In the genomic region with DNA sequence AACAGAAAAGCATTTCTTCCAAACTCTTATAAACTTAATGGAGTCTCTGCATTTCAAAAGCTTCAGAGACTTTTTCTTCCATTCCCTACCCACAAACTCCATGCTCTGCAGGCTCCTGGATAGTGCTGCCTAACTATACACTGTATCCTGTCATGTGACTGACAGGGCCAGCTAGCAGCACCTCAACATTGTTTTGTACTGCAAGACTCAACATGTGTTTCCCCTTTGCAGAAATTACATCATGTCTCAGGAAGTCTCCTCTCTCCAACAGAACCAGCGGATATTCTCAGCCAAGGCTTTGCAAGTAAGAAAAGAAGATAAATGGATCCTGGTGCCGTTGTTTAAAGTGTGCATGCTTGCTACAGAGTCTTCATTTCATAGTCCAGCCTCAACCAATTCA, we compare ENCODE assay signal across 14 cellular contexts.
DNase-seq lines count a peak whose midpoint lies in the region; ATAC-seq and TF ChIP-seq lines count a peak whose summit lies in the region.
"Had no signal": no experiment of that assay in that cellular context is flagged by ENCODE, and none has a peak within 500 bp of the region (broad histone marks: within the 10 kb centered on the region; RNA-seq: fewer than 3 reads in every experiment).

No MANE protein-coding gene starts in this region.

- TF ChIP-seq CTCF in AG10803 (conservative IDR thresholded peaks at IDR 0.05; ENCODE audit: low read length): no peak

- POLR2A ChIA-PET in T-cell (lab: Charles Lee): no interaction called here

- no peaks in the 10 kb centered on the region for H3K36me3 Mint-ChIP-seq in T-cell
- H3K36me3 Mint-ChIP-seq: activated naive CD4-positive, alpha-beta T cell treated with anti-CD3 and anti-CD28 coated beads, Interleukin-2, amount 50 U/mL, for 24 hours had no signal

- no peaks in the 10 kb centered on the region for H3K4me1 Mint-ChIP-seq in T-cell
- H3K4me1 Mint-ChIP-seq: activated naive CD4-positive, alpha-beta T cell treated with anti-CD3 and anti-CD28 coated beads, Interleukin-2, amount 50 U/mL, for 24 hours had no signal

- H3K27me3 Mint-ChIP-seq in T-cell: peaks cover 6 to 15% of the 10 kb centered on the region in 2 donors

- H3K4me3 ChIP-seq in AG10803 (ENCODE audit: low read length): no peak overlapping the region
- H3K4me3 ChIP-seq: tibial nerve had no signal

- no peak overlapping the region for H3K4me3 Mint-ChIP-seq in T-cell
- H3K4me3 Mint-ChIP-seq: activated CD8-positive, alpha-beta T cell treated with anti-CD3 and anti-CD28 coated beads for 36 hours; activated naive CD4-positive, alpha-beta T cell treated with anti-CD3 and anti-CD28 coated beads, Interleukin-2, amount 50 U/mL, for 24 hours; effector memory CD8-positive, alpha-beta T cell had no signal

- ATAC-seq in T-cell (replicated peaks in 1 of 4) (no peak), HG03520 (IDR thresholded peaks at IDR 0.05; ENCODE audit: unreplicated experiment) (no peak)
- ATAC-seq: activated CD8-positive, alpha-beta T cell treated with anti-CD3 and anti-CD28 coated beads for 36 hours; effector memory CD8-positive, alpha-beta T cell had no signal

- no peak overlapping the region for H3K27ac Mint-ChIP-seq in T-cell
- H3K27ac Mint-ChIP-seq: activated CD8-positive, alpha-beta T cell treated with anti-CD3 and anti-CD28 coated beads for 36 hours; activated naive CD4-positive, alpha-beta T cell treated with anti-CD3 and anti-CD28 coated beads, Interleukin-2, amount 50 U/mL, for 24 hours; effector memory CD8-positive, alpha-beta T cell had no signal

- CTCF ChIA-PET in T-cell (lab: Charles Lee): no interaction called here

- DNase-seq in AG10803 (ENCODE audit: low read depth) (peak; percentile 85), Kasumi-1 (lab: John Stamatoyannopoulos, UW) (peak; percentile 88 to 93), dermis blood vessel endothelial cell (peak; percentile 94), left kidney (ENCODE audit: low read depth, low spot score) (peak; percentile 25), T-cell (no peak), cortex of kidney (lab: John Stamatoyannopoulos, UW) (no peak)
- DNase-seq in activated CD4-positive, alpha-beta T cell treated with anti-CD3 and anti-CD28 coated beads for 4 hours: no peak
- DNase-seq: activated CD8-positive, alpha-beta T cell treated with anti-CD3 and anti-CD28 coated beads for 36 hours; effector memory CD8-positive, alpha-beta T cell; NCI-H510A; SW 1271 had no signal

- H3K9me3 Mint-ChIP-seq in T-cell: no peaks in the 10 kb centered on the region
- H3K9me3 Mint-ChIP-seq: activated CD8-positive, alpha-beta T cell treated with anti-CD3 and anti-CD28 coated beads for 36 hours; activated naive CD4-positive, alpha-beta T cell treated with anti-CD3 and anti-CD28 coated beads, Interleukin-2, amount 50 U/mL, for 24 hours; effector memory CD8-positive, alpha-beta T cell had no signal

Comparison
In these comparisons a context has a peak if more than half of its experiments do, and no peak if none do; other contexts are left out.
1. DNase-seq: peak in AG10803 (single experiment), Kasumi-1 (2 of 2), dermis blood vessel endothelial cell (single experiment) and left kidney (single experiment); none in T-cell (0 of 34), activated CD4-positive, alpha-beta T cell treated with anti-CD3 and anti-CD28 coated beads for 4 hours (0 of 2) and cortex of kidney (single experiment).